1 cellular context compared by ENCODE assay signal in genomic region chr11:86134580-86135318, GRCh38.
TF ChIP-seq lines count a peak whose summit lies in the region.

No MANE protein-coding gene starts in this region.

TF ChIP-seq in K562, 482 proteins besides CTCF, POLR2A, EP300 and RAD21 (continued from another document and continues in another):
- TF ChIP-seq ZNF407 (IDR thresholded peaks at IDR 0.05; ENCODE audit: low read depth): no peak
- TF ChIP-seq RBM17 (IDR thresholded peaks at IDR 0.05; ENCODE audit: borderline replicate concordance, low read depth, low read length): no peak
- peak; percentile 5; the same call in 1 of the 2 replicates for TF ChIP-seq CXXC5 (CRISPR knock-in tag; IDR thresholded peaks at IDR 0.05)
- TF ChIP-seq GMEB1 (CRISPR knock-in tag; IDR thresholded peaks at IDR 0.05): no peak
- no peak for TF ChIP-seq RUNX1 (IDR thresholded peaks at IDR 0.05; ENCODE audit: low read depth)
- TF ChIP-seq FIP1L1 (IDR thresholded peaks at IDR 0.05; ENCODE audit: low read depth, low read length, poor library complexity, severe bottlenecking): no peak
- TF ChIP-seq ASH1L (IDR thresholded peaks at IDR 0.05; ENCODE audit: borderline replicate concordance, low read depth, partially characterized antibody): no peak
- peak; percentile 82 for TF ChIP-seq CBFA2T2 (conservative IDR thresholded peaks at IDR 0.05)
- peak in 1 of 2 experiments; percentile 77; a peak in 2 of 4 replicates for TF ChIP-seq ZNF639 (CRISPR knock-in tag; conservative IDR thresholded peaks at IDR 0.05 in 1 of 2, IDR thresholded peaks at IDR 0.05 in 1 of 2)
- peak; percentile 62 to 77; a peak in 3 of 4 replicates for TF ChIP-seq TBL1XR1 (IDR thresholded peaks at IDR 0.05; ENCODE audit: low read length in 2 of 2)
- no peak for TF ChIP-seq HNRNPLL (IDR thresholded peaks at IDR 0.05; ENCODE audit: low read depth, low read length, poor library complexity, severe bottlenecking)
- no peak for TF ChIP-seq SREBF1 (IDR thresholded peaks at IDR 0.05; ENCODE audit: borderline replicate concordance, low read depth, low read length)
- TF ChIP-seq DEAF1 (CRISPR knock-in tag; IDR thresholded peaks at IDR 0.05): peak; percentile 41; the same call in 1 of the 2 replicates
- no peak for TF ChIP-seq ZNF764 (CRISPR knock-in tag; IDR thresholded peaks at IDR 0.05; ENCODE audit: low read depth)
- TF ChIP-seq FOSL1 (tag; conservative IDR thresholded peaks at IDR 0.05): peak; percentile 44; the same call in 1 of the 2 replicates
- peak; percentile 84 for TF ChIP-seq ZNF592 (IDR thresholded peaks at IDR 0.05)
- TF ChIP-seq ARID3A (IDR thresholded peaks at IDR 0.05; ENCODE audit: borderline replicate concordance, low read depth, low read length): peak; percentile 72; the same call in 1 of the 2 replicates
- TF ChIP-seq TFAM (CRISPR knock-in tag; conservative IDR thresholded peaks at IDR 0.05): no peak
- TF ChIP-seq MNT (conservative IDR thresholded peaks at IDR 0.05): peak in 1 of 2 experiments; percentile 31; a peak in 2 of 4 replicates
- no peak for TF ChIP-seq PBX2 (CRISPR knock-in tag; IDR thresholded peaks at IDR 0.05; ENCODE audit: low read depth)
- TF ChIP-seq PBX2 (tag; conservative IDR thresholded peaks at IDR 0.05; ENCODE audit: low read depth): peak; percentile 74
- peak; percentile 56; the same call in 1 of the 2 replicates for TF ChIP-seq NFE2 (IDR thresholded peaks at IDR 0.05; ENCODE audit: low read depth)
- TF ChIP-seq CHD2 (IDR thresholded peaks at IDR 0.05; ENCODE audit: low read depth, low read length): no peak
